ENCODE assay signal across 1 cellular context in genomic region chr19:10517760-10518443, GRCh38.
TF ChIP-seq lines count a peak whose summit lies in the region.

No MANE protein-coding gene starts in this region.

TF ChIP-seq in HEK293, 187 proteins besides CTCF, POLR2A, EP300 and RAD21 (continued from another document):
- TF ChIP-seq, protein P1, sequence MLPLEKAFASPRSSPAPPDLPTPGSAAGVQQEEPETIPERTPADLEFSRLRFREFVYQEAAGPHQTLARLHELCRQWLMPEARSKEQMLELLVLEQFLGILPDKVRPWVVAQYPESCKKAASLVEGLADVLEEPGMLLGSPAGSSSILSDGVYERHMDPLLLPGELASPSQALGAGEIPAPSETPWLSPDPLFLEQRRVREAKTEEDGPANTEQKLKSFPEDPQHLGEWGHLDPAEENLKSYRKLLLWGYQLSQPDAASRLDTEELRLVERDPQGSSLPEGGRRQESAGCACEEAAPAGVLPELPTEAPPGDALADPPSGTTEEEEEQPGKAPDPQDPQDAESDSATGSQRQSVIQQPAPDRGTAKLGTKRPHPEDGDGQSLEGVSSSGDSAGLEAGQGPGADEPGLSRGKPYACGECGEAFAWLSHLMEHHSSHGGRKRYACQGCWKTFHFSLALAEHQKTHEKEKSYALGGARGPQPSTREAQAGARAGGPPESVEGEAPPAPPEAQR (tag by site-specific recombination; IDR thresholded peaks at IDR 0.05): no peak
- 0 out of 2 replicates have a peak, but pooled peaks have one; percentile 15 for TF ChIP-seq ZNF692 (tag by site-specific recombination; IDR thresholded peaks at IDR 0.05)
- TF ChIP-seq ZNF600 (tag by site-specific recombination; IDR thresholded peaks at IDR 0.05): peak; percentile 12; the same call in 1 of the 2 replicates
- 0 out of 2 replicates have a peak, but pooled peaks have one; percentile 37 for TF ChIP-seq ZNF558 (tag by site-specific recombination; IDR thresholded peaks at IDR 0.05)
- no peak for TF ChIP-seq ZNF132 (tag by site-specific recombination; IDR thresholded peaks at IDR 0.05; ENCODE audit: borderline replicate concordance)
- no peak for TF ChIP-seq ZNF416 (tag by site-specific recombination; IDR thresholded peaks at IDR 0.05)
- TF ChIP-seq ZBTB17 (tag by site-specific recombination; IDR thresholded peaks at IDR 0.05): peak; percentile 60
- TF ChIP-seq, protein P2, sequence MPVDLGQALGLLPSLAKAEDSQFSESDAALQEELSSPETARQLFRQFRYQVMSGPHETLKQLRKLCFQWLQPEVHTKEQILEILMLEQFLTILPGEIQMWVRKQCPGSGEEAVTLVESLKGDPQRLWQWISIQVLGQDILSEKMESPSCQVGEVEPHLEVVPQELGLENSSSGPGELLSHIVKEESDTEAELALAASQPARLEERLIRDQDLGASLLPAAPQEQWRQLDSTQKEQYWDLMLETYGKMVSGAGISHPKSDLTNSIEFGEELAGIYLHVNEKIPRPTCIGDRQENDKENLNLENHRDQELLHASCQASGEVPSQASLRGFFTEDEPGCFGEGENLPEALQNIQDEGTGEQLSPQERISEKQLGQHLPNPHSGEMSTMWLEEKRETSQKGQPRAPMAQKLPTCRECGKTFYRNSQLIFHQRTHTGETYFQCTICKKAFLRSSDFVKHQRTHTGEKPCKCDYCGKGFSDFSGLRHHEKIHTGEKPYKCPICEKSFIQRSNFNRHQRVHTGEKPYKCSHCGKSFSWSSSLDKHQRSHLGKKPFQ (tag by site-specific recombination; IDR thresholded peaks at IDR 0.05): 0 out of 2 replicates have a peak, but pooled peaks have one; percentile 22
- peak; percentile 65 for TF ChIP-seq ZXDB (tag by site-specific recombination; IDR thresholded peaks at IDR 0.05)
- TF ChIP-seq ZNF596 (tag by site-specific recombination; IDR thresholded peaks at IDR 0.05): no peak
- TF ChIP-seq GLI4 (tag by site-specific recombination; IDR thresholded peaks at IDR 0.05): no peak
- TF ChIP-seq ZBTB21 (tag by site-specific recombination; IDR thresholded peaks at IDR 0.05): no peak
- TF ChIP-seq ZSCAN23 (tag by site-specific recombination; IDR thresholded peaks at IDR 0.05): peak; percentile 17; the same call in 1 of the 2 replicates
- TF ChIP-seq ZNF423 (tag by site-specific recombination; IDR thresholded peaks at IDR 0.05): 0 out of 2 replicates have a peak, but pooled peaks have one; percentile 43
- no peak for TF ChIP-seq ZFP3 (tag by site-specific recombination; IDR thresholded peaks at IDR 0.05; ENCODE audit: low read depth)
- TF ChIP-seq HOXD13 (CRISPR knock-in tag; IDR thresholded peaks at IDR 0.05; ENCODE audit: borderline replicate concordance): no peak
- TF ChIP-seq ZNF585B (tag by site-specific recombination; IDR thresholded peaks at IDR 0.05): no peak
- TF ChIP-seq GLIS1 (tag by site-specific recombination; IDR thresholded peaks at IDR 0.05): peak; percentile 94
- TF ChIP-seq, protein P3, sequence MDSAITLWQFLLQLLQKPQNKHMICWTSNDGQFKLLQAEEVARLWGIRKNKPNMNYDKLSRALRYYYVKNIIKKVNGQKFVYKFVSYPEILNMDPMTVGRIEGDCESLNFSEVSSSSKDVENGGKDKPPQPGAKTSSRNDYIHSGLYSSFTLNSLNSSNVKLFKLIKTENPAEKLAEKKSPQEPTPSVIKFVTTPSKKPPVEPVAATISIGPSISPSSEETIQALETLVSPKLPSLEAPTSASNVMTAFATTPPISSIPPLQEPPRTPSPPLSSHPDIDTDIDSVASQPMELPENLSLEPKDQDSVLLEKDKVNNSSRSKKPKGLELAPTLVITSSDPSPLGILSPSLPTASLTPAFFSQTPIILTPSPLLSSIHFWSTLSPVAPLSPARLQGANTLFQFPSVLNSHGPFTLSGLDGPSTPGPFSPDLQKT (IDR thresholded peaks at IDR 0.05; ENCODE audit: borderline replicate concordance, low read depth, low read length): no peak
- TF ChIP-seq, protein P4, sequence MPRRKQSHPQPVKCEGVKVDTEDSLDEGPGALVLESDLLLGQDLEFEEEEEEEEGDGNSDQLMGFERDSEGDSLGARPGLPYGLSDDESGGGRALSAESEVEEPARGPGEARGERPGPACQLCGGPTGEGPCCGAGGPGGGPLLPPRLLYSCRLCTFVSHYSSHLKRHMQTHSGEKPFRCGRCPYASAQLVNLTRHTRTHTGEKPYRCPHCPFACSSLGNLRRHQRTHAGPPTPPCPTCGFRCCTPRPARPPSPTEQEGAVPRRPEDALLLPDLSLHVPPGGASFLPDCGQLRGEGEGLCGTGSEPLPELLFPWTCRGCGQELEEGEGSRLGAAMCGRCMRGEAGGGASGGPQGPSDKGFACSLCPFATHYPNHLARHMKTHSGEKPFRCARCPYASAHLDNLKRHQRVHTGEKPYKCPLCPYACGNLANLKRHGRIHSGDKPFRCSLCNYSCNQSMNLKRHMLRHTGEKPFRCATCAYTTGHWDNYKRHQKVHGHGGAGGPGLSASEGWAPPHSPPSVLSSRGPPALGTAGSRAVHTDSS (tag by site-specific recombination; IDR thresholded peaks at IDR 0.05): no peak
- no peak for TF ChIP-seq ZNF785 (tag by site-specific recombination; IDR thresholded peaks at IDR 0.05)
- TF ChIP-seq ZNF140 (tag by site-specific recombination; IDR thresholded peaks at IDR 0.05): no peak
- peak; percentile 51 for TF ChIP-seq ZNF629 (tag by site-specific recombination; IDR thresholded peaks at IDR 0.05)
- no peak for TF ChIP-seq ZNF571 (tag by site-specific recombination; IDR thresholded peaks at IDR 0.05)
- peak; percentile 73 for TF ChIP-seq EGR2 (tag by site-specific recombination; IDR thresholded peaks at IDR 0.05; ENCODE audit: low read depth)
- TF ChIP-seq KLF17 (tag by site-specific recombination; IDR thresholded peaks at IDR 0.05): peak; percentile 82; the same call in 1 of the 2 replicates
- TF ChIP-seq ZNF530 (tag by site-specific recombination; IDR thresholded peaks at IDR 0.05; ENCODE audit: low read depth): no peak
- TF ChIP-seq, protein P5, sequence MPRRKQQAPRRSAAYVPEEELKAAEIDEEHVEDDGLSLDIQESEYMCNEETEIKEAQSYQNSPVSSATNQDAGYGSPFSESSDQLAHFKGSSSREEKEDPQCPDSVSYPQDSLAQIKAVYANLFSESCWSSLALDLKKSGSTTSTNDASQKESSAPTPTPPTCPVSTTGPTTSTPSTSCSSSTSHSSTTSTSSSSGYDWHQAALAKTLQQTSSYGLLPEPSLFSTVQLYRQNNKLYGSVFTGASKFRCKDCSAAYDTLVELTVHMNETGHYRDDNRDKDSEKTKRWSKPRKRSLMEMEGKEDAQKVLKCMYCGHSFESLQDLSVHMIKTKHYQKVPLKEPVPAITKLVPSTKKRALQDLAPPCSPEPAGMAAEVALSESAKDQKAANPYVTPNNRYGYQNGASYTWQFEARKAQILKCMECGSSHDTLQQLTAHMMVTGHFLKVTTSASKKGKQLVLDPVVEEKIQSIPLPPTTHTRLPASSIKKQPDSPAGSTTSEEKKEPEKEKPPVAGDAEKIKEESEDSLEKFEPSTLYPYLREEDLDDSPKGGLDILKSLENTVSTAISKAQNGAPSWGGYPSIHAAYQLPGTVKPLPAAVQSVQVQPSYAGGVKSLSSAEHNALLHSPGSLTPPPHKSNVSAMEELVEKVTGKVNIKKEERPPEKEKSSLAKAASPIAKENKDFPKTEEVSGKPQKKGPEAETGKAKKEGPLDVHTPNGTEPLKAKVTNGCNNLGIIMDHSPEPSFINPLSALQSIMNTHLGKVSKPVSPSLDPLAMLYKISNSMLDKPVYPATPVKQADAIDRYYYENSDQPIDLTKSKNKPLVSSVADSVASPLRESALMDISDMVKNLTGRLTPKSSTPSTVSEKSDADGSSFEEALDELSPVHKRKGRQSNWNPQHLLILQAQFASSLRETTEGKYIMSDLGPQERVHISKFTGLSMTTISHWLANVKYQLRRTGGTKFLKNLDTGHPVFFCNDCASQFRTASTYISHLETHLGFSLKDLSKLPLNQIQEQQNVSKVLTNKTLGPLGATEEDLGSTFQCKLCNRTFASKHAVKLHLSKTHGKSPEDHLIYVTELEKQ (tag by site-specific recombination; IDR thresholded peaks at IDR 0.05; ENCODE audit: borderline replicate concordance): no peak
- 0 out of 2 replicates have a peak, but pooled peaks have one; percentile 62 for TF ChIP-seq ZNF24 (tag by site-specific recombination; IDR thresholded peaks at IDR 0.05)
- TF ChIP-seq ZNF155 (tag by site-specific recombination; IDR thresholded peaks at IDR 0.05): no peak
- no peak for TF ChIP-seq ZNF621 (tag by site-specific recombination; IDR thresholded peaks at IDR 0.05)
- no peak for TF ChIP-seq ZNF747 (tag by site-specific recombination; IDR thresholded peaks at IDR 0.05)
- no peak for TF ChIP-seq ZNF274 (IDR thresholded peaks at IDR 0.05; ENCODE audit: low read length)
- no peak for TF ChIP-seq ZNF274 (tag by site-specific recombination; IDR thresholded peaks at IDR 0.05; ENCODE audit: borderline replicate concordance)
- TF ChIP-seq ZNF398 (tag by site-specific recombination; IDR thresholded peaks at IDR 0.05): peak; percentile 94
- TF ChIP-seq MEIS1 (CRISPR knock-in tag; IDR thresholded peaks at IDR 0.05; ENCODE audit: borderline replicate concordance): no peak
